19 cellular contexts compared by ENCODE assay signal in the genomic region with DNA sequence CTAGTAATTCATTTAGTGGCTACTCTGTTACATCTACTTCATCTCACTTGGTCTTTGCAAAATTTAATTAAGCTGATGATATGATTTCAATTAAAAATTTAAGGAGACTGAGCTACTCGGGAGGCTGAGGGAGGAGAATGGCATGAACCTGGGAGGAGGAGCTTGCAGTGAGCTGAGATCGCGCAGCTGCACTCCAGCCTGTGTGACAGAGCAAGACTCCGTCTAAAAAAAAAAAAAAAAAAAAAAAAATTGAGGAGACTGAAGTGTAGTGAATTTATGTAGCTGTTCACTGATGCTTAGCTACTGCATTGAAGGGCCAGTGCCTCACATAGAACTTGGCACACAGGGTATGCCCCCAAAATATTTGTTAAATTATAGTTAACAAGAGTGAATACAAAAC.
A peak's percentile ranks its signal among the peaks of the same experiment; 100 is the strongest.
DNase-seq lines count a peak whose midpoint lies in the region; ATAC-seq and TF ChIP-seq lines count a peak whose summit lies in the region.
"Had no signal": no experiment of that assay in that cellular context is flagged by ENCODE, and none has a peak within 500 bp of the region (broad histone marks: within the 10 kb centered on the region; RNA-seq: fewer than 3 reads in every experiment).

No MANE protein-coding gene starts in this region.

- H3K27ac Mint-ChIP-seq in glutamatergic neuron (ENCODE audit: unreplicated experiment) (no peak overlapping the region), progenitor cell of endocrine pancreas (no peak overlapping the region)
- H3K27ac Mint-ChIP-seq: activated CD4-positive, alpha-beta T cell treated with anti-CD3 and anti-CD28 coated beads, Interleukin-2, amount 10 ng/mL, durations not matched to agents 24 days and 14 days; activated T-helper 2 cell treated with anti-CD3 and anti-CD28 coated beads, Interferon-gamma antibody, Interleukin-2, Interleukin-4, amounts not matched to agents 10 μg/mL and 5 μg/mL and 100 μg/mL, durations not matched to agents 14 hours and 24 hours and 36 hours; stimulated activated naive B cell treated with anti-CD40 and anti-IgM and Interleukin-4, amounts not matched to agents 10 μg/mL and 1 μg/mL and 100 μg/mL, for 72 hours had no signal

- H3K4me3 Mint-ChIP-seq in glutamatergic neuron (ENCODE audit: unreplicated experiment), result no peak overlapping the region
- H3K4me3 Mint-ChIP-seq in progenitor cell of endocrine pancreas (ENCODE audit: low read depth), result peak overlapping the region; percentile 64
- H3K4me3 Mint-ChIP-seq: activated CD4-positive, alpha-beta T cell treated with anti-CD3 and anti-CD28 coated beads, Interleukin-2, amount 10 ng/mL, durations not matched to agents 24 days and 14 days; stimulated activated naive B cell treated with anti-CD40 and anti-IgM and Interleukin-4, amounts not matched to agents 10 μg/mL and 1 μg/mL and 100 μg/mL, for 72 hours had no signal

- intact Hi-C loops in PC-9 (cut with micrococcal nuclease; ENCODE audit: unreplicated experiment), result no loop called here

- H3K9me3 Mint-ChIP-seq in glutamatergic neuron (ENCODE audit: unreplicated experiment) (no peaks in the 10 kb centered on the region), progenitor cell of endocrine pancreas (ENCODE audit: low read depth) (no peaks in the 10 kb centered on the region)
- H3K9me3 Mint-ChIP-seq: activated CD4-positive, alpha-beta T cell treated with anti-CD3 and anti-CD28 coated beads, Interleukin-2, amount 10 ng/mL, durations not matched to agents 24 days and 14 days had no signal

- no peak overlapping the region for H3K4me3 ChIP-seq in PC-9
- H3K4me3 ChIP-seq: breast epithelium, mucosa of descending colon, sigmoid colon, tibial artery had no signal

- CTCF ChIA-PET in PC-9 (lab: Charles Lee), result no interaction called here

- POLR2A ChIA-PET in PC-9 (lab: Charles Lee; ENCODE audit: unreplicated experiment), result interaction anchor here (0.6 kb wide), 1 partner anchor 131 kb away, joined by 17 read pairs; no protein-coding TSS in a partner anchor

- no TSS peak for BruUV-seq in PC-9 (replicated peaks; lab: Mats Ljungman, UMichigan)

- ATAC-seq in GM21723 (IDR thresholded peaks at IDR 0.05; ENCODE audit: unreplicated experiment), result no peak
- ATAC-seq: mucosa of descending colon; stimulated activated naive B cell treated with anti-CD40 and anti-IgM and Interleukin-4, amounts not matched to agents 10 μg/mL and 1 μg/mL and 100 μg/mL, for 72 hours had no signal

- H4K20me1 ChIP-seq in PC-9 (ENCODE audit: insufficient read depth), result no peaks in the 10 kb centered on the region

- H3K4me1 ChIP-seq in PC-9 (replicated peaks; ENCODE audit: insufficient read depth), result no peaks in the 10 kb centered on the region
- H3K4me1 ChIP-seq: breast epithelium, sigmoid colon, tibial artery had no signal

- H3K4me2 ChIP-seq in PC-9, result no peak overlapping the region

- DNase-seq in ELF-1 (ENCODE audit: low read depth, low spot score) (peak; percentile 2), NCI-H69 (lab: John Stamatoyannopoulos, UW) (peak; percentile 45), glutamatergic neuron (peak; percentile 33), progenitor cell of endocrine pancreas (ENCODE audit: low spot score, unreplicated experiment) (no peak), PC-9 (no peak), AML-193 (lab: John Stamatoyannopoulos, UW) (no peak)
- DNase-seq: activated CD4-positive, alpha-beta T cell treated with anti-CD3 and anti-CD28 coated beads, Interleukin-2, amount 10 ng/mL, durations not matched to agents 24 days and 14 days; COR-L47; H7; kidney glomerular epithelial cell; mucosa of descending colon; NCI-H1417 treated with DMSO at 0.1 percent for 48 hours; NCI-H2171 treated with DMSO at 0.1 percent for 48 hours; sigmoid colon; stimulated activated naive B cell treated with anti-CD40 and anti-IgM and Interleukin-4, amounts not matched to agents 10 μg/mL and 1 μg/mL and 100 μg/mL, for 72 hours; tibial artery had no signal

- no peak overlapping the region for H2AFZ ChIP-seq in PC-9

- no peaks in the 10 kb centered on the region for H3K4me1 Mint-ChIP-seq in glutamatergic neuron (ENCODE audit: low read depth, unreplicated experiment)
- H3K4me1 Mint-ChIP-seq in progenitor cell of endocrine pancreas (ENCODE audit: low read depth), result no peaks in the 10 kb centered on the region
- H3K4me1 Mint-ChIP-seq: activated CD4-positive, alpha-beta T cell treated with anti-CD3 and anti-CD28 coated beads, Interleukin-2, amount 10 ng/mL, durations not matched to agents 24 days and 14 days; stimulated activated naive B cell treated with anti-CD40 and anti-IgM and Interleukin-4, amounts not matched to agents 10 μg/mL and 1 μg/mL and 100 μg/mL, for 72 hours had no signal

- H3K36me3 ChIP-seq in PC-9 (ENCODE audit: low read depth), result no peaks in the 10 kb centered on the region
- H3K36me3 ChIP-seq: breast epithelium, sigmoid colon, tibial artery had no signal

- no peaks in the 10 kb centered on the region; the same call in 1 of the 2 replicates for H3K9me2 ChIP-seq in PC-9 (ENCODE audit: insufficient read depth)

- H3K36me3 Mint-ChIP-seq in glutamatergic neuron (ENCODE audit: unreplicated experiment), result no peaks in the 10 kb centered on the region
- H3K36me3 Mint-ChIP-seq in progenitor cell of endocrine pancreas (ENCODE audit: insufficient read depth), result no peaks in the 10 kb centered on the region
- H3K36me3 Mint-ChIP-seq: stimulated activated naive B cell treated with anti-CD40 and anti-IgM and Interleukin-4, amounts not matched to agents 10 μg/mL and 1 μg/mL and 100 μg/mL, for 72 hours had no signal

- no peak for TF ChIP-seq CTCF in glutamatergic neuron (IDR thresholded peaks at IDR 0.05; ENCODE audit: partially characterized antibody, unreplicated experiment)
- no peak for TF ChIP-seq CTCF in progenitor cell of endocrine pancreas (IDR thresholded peaks at IDR 0.05; ENCODE audit: unreplicated experiment)
- no peak for TF ChIP-seq CTCF in PC-9 (conservative IDR thresholded peaks at IDR 0.05)

- H3K27ac ChIP-seq in PC-9, result no peak overlapping the region
- H3K27ac ChIP-seq: breast epithelium, sigmoid colon, tibial artery had no signal

- H3K79me2 ChIP-seq in PC-9 (ENCODE audit: low read depth), result no peaks in the 10 kb centered on the region

- no peaks in the 10 kb centered on the region for H3K9me3 ChIP-seq in PC-9 (ENCODE audit: insufficient read depth, low read depth)
- H3K9me3 ChIP-seq: breast epithelium, mucosa of descending colon, sigmoid colon, tibial artery had no signal

- H3K27me3 ChIP-seq in PC-9 (ENCODE audit: insufficient read depth, low read depth), result no peaks in the 10 kb centered on the region
- H3K27me3 ChIP-seq: breast epithelium, sigmoid colon, tibial artery had no signal

- no peaks in the 10 kb centered on the region for H3K27me3 Mint-ChIP-seq in glutamatergic neuron (ENCODE audit: unreplicated experiment)
- no peaks in the 10 kb centered on the region for H3K27me3 Mint-ChIP-seq in progenitor cell of endocrine pancreas
- H3K27me3 Mint-ChIP-seq: activated CD4-positive, alpha-beta T cell treated with anti-CD3 and anti-CD28 coated beads, Interleukin-2, amount 10 ng/mL, durations not matched to agents 24 days and 14 days; stimulated activated naive B cell treated with anti-CD40 and anti-IgM and Interleukin-4, amounts not matched to agents 10 μg/mL and 1 μg/mL and 100 μg/mL, for 72 hours had no signal

- no peaks in the 10 kb centered on the region for H3F3A ChIP-seq in PC-9 (ENCODE audit: insufficient read depth, low read depth)

Comparison
In these comparisons a context has a peak if more than half of its experiments do, and no peak if none do; other contexts are left out.
1. DNase-seq: peak in ELF-1 (single experiment), NCI-H69 (single experiment) and glutamatergic neuron (single experiment); none in progenitor cell of endocrine pancreas (single experiment), PC-9 (0 of 2) and AML-193 (0 of 2).